Comparison of ENCODE assay signal across 22 cellular contexts in genomic region chr5:67240846-67241245, GRCh38. TPM values are rescaled to one million over a fixed set of nuclear protein-coding genes. Genes with fewer than 3 reads are reported as not detected.
"Had no signal": no experiment of that assay in that cellular context is flagged by ENCODE, and none has a peak within 500 bp of the region (broad histone marks: within the 10 kb centered on the region; RNA-seq: fewer than 3 reads in every experiment).

No MANE protein-coding gene starts in this region.

- H3K27ac ChIP-seq: neural progenitor cell, right atrium auricular region, tibial artery had no signal

- H3K4me1 ChIP-seq: neural progenitor cell had no signal

- H3K9ac ChIP-seq: neural progenitor cell had no signal

- ATAC-seq: activated CD8-positive, alpha-beta T cell treated with anti-CD3 and anti-CD28 coated beads for 36 hours; activated naive CD8-positive, alpha-beta T cell treated with anti-CD3 and anti-CD28 coated beads, Interleukin-2, amount 50 U/mL, for 24 hours; esophagus mucosa; left ventricle myocardium superior had no signal

- H3K9me3 ChIP-seq: right atrium auricular region, tibial artery had no signal

- H3K36me3 ChIP-seq: neural progenitor cell, right atrium auricular region, tibial artery had no signal

- DNase-seq: activated CD4-positive, alpha-beta T cell treated with anti-CD3 and anti-CD28 coated beads, Interleukin-2, amount 10 ng/mL, durations not matched to agents 24 days and 14 days; activated CD8-positive, alpha-beta T cell treated with anti-CD3 and anti-CD28 coated beads for 36 hours; activated naive CD4-positive, alpha-beta T cell treated with anti-CD3 and anti-CD28 coated beads, Interleukin-2, amount 10 ng/mL, durations not matched to agents 7 days and 5 days; activated naive CD8-positive, alpha-beta T cell treated with anti-CD3 and anti-CD28 coated beads, Interleukin-2, amount 50 U/mL, for 24 hours; activated T-cell treated with anti-CD3 and anti-CD28 coated beads, Interleukin-2, amount 50 U/mL, for 24 hours; aorta; cerebellar nuclear complex; cortex of kidney; effector CD4-positive, alpha-beta T cell; immature natural killer cell; kidney glomerular epithelial cell; left ventricle myocardium superior; naive B cell; stimulated activated CD4-positive, alpha-beta T cell treated with anti-CD3 and anti-CD28 coated beads, Interleukin-2, amount 100 ng/mL, for 24 hours; stimulated activated naive CD4-positive, alpha-beta T cell treated with Interleukin-2 at 50 U/mL for 16 hours; T-helper 9 cell; tibial artery had no signal

- H3K27me3 ChIP-seq: neural progenitor cell, right atrium auricular region, tibial artery had no signal

- H3K4me3 ChIP-seq: neural progenitor cell, right atrium auricular region, tibial artery had no signal

RNA-seq across cellular contexts. Expression of gene CD180, which starts 44.2 kb away (rescaled TPM):
- total RNA-seq: activated CD8-positive, alpha-beta T cell treated with anti-CD3 and anti-CD28 coated beads for 36 hours; osteoblast; progenitor cell of endocrine pancreas had no signal
